ENCODE assay signal across 1 cellular context in the genomic region with DNA sequence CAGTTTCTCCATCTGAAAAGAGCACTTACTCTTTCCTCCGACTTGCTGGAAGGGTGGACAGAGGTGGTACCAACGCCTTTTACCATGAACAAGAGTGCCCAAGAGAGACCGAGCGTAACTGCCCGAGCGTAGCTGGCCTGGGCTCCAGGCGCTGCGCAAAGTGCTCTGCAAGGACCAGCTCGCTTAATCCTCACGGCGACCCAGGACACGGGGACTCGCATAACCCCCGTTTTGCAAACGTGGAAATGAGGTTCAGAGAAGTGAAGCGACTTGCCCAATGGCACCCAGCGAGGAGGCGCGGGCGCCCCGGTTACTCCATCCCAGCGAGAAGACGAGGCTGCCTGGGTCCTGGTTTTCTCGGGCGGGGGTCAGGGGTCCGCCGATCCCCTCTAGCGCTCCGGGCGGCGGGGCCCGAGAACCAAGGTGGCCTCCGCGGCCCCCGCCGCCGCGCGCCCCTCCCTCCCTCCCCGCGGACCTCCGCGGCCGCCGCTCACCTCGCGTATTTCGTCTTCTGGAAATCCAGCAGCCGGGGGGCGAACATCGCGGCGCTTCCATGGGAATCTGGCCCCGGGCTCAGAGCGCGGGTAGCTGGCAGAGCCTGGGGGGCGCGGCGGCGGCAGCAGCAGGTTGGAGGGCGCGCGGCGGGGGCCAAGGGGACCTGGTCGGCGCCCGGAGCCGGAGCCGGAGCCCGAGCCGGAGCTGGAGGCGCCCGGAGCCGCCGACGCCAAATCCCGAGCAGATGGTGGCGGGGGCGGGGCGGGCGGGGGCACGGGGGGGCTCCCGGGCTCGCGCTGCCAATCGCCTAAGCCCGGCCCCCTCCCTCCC.
TF ChIP-seq lines count a peak whose summit lies in the region.

A gene with protein sequence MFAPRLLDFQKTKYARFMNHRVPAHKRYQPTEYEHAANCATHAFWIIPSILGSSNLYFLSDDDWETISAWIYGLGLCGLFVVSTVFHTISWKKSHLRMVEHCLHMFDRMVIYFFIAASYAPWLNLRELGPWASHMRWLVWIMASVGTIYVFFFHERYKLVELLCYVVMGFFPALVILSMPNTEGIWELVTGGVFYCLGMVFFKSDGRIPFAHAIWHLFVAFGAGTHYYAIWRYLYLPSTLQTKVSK (minus strand): TSS at position 711 of the 825 bp plus-strand sequence. CDS start 170 bp downstream, at position 541.

TF ChIP-seq in GM23338, 12 proteins besides CTCF, POLR2A, EP300 and RAD21 (continued from another document):
- TF ChIP-seq, protein P1, sequence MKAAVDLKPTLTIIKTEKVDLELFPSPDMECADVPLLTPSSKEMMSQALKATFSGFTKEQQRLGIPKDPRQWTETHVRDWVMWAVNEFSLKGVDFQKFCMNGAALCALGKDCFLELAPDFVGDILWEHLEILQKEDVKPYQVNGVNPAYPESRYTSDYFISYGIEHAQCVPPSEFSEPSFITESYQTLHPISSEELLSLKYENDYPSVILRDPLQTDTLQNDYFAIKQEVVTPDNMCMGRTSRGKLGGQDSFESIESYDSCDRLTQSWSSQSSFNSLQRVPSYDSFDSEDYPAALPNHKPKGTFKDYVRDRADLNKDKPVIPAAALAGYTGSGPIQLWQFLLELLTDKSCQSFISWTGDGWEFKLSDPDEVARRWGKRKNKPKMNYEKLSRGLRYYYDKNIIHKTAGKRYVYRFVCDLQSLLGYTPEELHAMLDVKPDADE (IDR thresholded peaks at IDR 0.05) = no peak
- TF ChIP-seq STAT1 (IDR thresholded peaks at IDR 0.05; ENCODE audit: unreplicated experiment) = no peak
- no peak for TF ChIP-seq ZNF114 (CRISPR knock-in tag; IDR thresholded peaks at IDR 0.05)
- no peak for TF ChIP-seq CREB1 (CRISPR knock-in tag; IDR thresholded peaks at IDR 0.05; ENCODE audit: low read depth)
- TF ChIP-seq EZH2 (IDR thresholded peaks at IDR 0.05; ENCODE audit: low read depth, unreplicated experiment) = no peak
- TF ChIP-seq, protein P2, sequence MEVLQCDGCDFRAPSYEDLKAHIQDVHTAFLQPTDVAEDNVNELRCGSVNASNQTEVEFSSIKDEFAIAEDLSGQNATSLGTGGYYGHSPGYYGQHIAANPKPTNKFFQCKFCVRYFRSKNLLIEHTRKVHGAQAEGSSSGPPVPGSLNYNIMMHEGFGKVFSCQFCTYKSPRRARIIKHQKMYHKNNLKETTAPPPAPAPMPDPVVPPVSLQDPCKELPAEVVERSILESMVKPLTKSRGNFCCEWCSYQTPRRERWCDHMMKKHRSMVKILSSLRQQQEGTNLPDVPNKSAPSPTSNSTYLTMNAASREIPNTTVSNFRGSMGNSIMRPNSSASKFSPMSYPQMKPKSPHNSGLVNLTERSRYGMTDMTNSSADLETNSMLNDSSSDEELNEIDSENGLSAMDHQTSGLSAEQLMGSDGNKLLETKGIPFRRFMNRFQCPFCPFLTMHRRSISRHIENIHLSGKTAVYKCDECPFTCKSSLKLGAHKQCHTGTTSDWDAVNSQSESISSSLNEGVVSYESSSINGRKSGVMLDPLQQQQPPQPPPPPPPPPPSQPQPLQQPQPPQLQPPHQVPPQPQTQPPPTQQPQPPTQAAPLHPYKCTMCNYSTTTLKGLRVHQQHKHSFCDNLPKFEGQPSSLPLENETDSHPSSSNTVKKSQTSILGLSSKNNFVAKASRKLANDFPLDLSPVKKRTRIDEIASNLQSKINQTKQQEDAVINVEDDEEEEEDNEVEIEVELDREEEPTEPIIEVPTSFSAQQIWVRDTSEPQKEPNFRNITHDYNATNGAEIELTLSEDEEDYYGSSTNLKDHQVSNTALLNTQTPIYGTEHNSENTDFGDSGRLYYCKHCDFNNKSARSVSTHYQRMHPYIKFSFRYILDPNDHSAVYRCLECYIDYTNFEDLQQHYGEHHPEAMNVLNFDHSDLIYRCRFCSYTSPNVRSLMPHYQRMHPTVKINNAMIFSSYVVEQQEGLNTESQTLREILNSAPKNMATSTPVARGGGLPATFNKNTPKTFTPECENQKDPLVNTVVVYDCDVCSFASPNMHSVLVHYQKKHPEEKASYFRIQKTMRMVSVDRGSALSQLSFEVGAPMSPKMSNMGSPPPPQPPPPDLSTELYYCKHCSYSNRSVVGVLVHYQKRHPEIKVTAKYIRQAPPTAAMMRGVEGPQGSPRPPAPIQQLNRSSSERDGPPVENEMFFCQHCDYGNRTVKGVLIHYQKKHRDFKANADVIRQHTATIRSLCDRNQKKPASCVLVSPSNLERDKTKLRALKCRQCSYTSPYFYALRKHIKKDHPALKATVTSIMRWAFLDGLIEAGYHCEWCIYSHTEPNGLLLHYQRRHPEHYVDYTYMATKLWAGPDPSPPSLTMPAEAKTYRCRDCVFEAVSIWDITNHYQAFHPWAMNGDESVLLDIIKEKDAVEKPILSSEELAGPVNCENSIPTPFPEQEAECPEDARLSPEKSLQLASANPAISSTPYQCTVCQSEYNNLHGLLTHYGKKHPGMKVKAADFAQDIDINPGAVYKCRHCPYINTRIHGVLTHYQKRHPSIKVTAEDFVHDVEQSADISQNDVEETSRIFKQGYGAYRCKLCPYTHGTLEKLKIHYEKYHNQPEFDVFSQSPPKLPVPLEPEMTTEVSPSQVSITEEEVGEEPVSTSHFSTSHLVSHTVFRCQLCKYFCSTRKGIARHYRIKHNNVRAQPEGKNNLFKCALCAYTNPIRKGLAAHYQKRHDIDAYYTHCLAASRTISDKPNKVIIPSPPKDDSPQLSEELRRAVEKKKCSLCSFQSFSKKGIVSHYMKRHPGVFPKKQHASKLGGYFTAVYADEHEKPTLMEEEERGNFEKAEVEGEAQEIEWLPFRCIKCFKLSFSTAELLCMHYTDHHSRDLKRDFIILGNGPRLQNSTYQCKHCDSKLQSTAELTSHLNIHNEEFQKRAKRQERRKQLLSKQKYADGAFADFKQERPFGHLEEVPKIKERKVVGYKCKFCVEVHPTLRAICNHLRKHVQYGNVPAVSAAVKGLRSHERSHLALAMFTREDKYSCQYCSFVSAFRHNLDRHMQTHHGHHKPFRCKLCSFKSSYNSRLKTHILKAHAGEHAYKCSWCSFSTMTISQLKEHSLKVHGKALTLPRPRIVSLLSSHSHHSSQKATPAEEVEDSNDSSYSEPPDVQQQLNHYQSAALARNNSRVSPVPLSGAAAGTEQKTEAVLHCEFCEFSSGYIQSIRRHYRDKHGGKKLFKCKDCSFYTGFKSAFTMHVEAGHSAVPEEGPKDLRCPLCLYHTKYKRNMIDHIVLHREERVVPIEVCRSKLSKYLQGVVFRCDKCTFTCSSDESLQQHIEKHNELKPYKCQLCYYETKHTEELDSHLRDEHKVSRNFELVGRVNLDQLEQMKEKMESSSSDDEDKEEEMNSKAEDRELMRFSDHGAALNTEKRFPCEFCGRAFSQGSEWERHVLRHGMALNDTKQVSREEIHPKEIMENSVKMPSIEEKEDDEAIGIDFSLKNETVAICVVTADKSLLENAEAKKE (CRISPR knock-in tag; IDR thresholded peaks at IDR 0.05) = no peak
- no peak for TF ChIP-seq POLR2AphosphoS5 (IDR thresholded peaks at IDR 0.05; ENCODE audit: low read depth)
- TF ChIP-seq ZNF331 (CRISPR knock-in tag; IDR thresholded peaks at IDR 0.05; ENCODE audit: low read depth) = no peak
- TF ChIP-seq JUNB (IDR thresholded peaks at IDR 0.05; ENCODE audit: unreplicated experiment) = no peak
- TF ChIP-seq EZH2phosphoT487 (IDR thresholded peaks at IDR 0.05; ENCODE audit: unreplicated experiment) = no peak
